Comparison of ENCODE assay signal across 11 cellular contexts in the genomic region with DNA sequence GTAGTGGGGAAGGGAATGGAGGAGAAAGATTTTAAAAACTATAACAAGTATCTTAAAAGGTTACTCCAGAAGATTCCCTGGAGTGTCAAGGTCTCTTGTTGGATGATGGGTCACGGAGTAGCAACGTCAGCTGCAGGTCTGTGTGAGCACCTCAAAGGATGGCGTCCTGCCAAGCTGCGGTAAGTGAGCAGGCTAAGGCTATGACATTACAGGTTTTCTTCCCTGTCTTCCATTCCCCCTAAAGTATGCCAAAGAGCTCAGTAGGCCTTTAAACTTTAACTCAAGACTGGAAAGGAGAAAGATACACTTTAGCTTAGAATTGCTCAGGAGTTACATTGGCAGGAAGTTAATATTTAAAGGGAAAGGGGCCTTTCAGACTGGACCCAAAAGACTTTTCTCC. TPM values are rescaled to one million over a fixed set of nuclear protein-coding genes. Genes with fewer than 3 reads are reported as not detected.
"Had no signal": no experiment of that assay in that cellular context is flagged by ENCODE, and none has a peak within 500 bp of the region (broad histone marks: within the 10 kb centered on the region; RNA-seq: fewer than 3 reads in every experiment).

No MANE protein-coding gene starts in this region.

- H3K27me3 ChIP-seq: neutrophil had no signal

- H2AFZ ChIP-seq: parathyroid adenoma had no signal

- H3K9me3 ChIP-seq: left ventricle myocardium inferior, neutrophil had no signal

- H3K4me1 ChIP-seq: left ventricle myocardium inferior had no signal

- H3K36me3 ChIP-seq: left ventricle myocardium inferior, neutrophil had no signal

- DNase-seq: activated CD4-positive, alpha-beta T cell treated with anti-CD3 and anti-CD28 coated beads, Interleukin-2, amount 10 ng/mL, durations not matched to agents 7 days and 5 days; activated naive CD4-positive, alpha-beta T cell; left ventricle myocardium inferior; mesendoderm; natural killer cell; retina; stimulated activated CD4-positive, alpha-beta T cell treated with anti-CD3 and anti-CD28 coated beads, Interleukin-12 subunit alpha, Interleukin-12 subunit beta, amount 100 ng/mL, for 4 hours; T-helper 9 cell had no signal

- H3K27ac ChIP-seq: left ventricle myocardium inferior, neutrophil, parathyroid adenoma had no signal

- H3K4me3 ChIP-seq: left ventricle myocardium inferior had no signal

- H3K9ac ChIP-seq: parathyroid adenoma had no signal

RNA-seq across cellular contexts. Expression of a gene that starts 17.5 kb away (rescaled TPM):
- total RNA-seq: activated T-helper 1 cell treated with anti-CD3 and anti-CD28 coated beads, Interleukin-12 subunit alpha, Interleukin-12 subunit beta, Interleukin-2, Interleukin-4 antibody, amounts not matched to agents 30 ng/mL and 10 ng/mL and 1 ng/mL, durations not matched to agents 14 hours and 24 hours and 36 hours had no signal
